In the genomic region with DNA sequence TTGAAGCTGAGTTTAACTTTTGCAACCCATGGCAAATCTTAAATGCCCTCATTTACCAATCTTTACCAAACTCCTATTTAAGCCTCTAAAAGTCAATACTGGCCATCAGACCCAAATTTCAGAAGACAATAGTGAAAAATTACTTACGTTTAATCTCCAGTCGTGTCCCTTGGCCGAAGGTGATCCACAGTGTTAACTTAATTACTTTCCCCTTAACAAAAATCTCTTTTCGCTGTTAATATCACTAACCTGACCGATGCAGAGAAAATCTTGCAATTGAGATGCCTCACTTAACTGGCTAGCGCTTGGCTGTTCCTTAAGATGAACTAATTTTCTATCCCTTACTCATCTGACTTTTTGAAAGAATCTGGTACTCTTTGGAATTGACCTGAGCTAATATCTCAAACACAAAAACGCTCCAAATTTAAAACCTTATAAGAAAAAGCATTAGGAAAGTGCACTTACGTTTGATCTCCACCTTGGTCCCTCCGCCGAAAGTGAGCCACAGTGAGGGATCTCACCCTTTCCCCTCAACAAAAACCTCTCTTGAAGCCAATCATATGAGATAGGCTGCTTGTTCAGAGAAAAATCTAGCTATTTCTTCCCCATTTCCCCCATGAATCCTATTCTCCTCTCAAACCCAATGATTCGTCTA, we compare ENCODE assay signal across 12 cellular contexts.
"Had no signal": no experiment of that assay in that cellular context is flagged by ENCODE, and none has a peak within 500 bp of the region (broad histone marks: within the 10 kb centered on the region; RNA-seq: fewer than 3 reads in every experiment).

No MANE protein-coding gene starts in this region.

- H3K9me3 ChIP-seq: body of pancreas, left ventricle myocardium inferior, tibial artery, uterus had no signal

- H3K36me3 ChIP-seq: left ventricle myocardium inferior, tibial artery, uterus had no signal

- H3K27ac ChIP-seq: body of pancreas, left ventricle myocardium inferior, tibial artery, uterus had no signal

- H3K4me1 ChIP-seq: tibial artery, uterus had no signal

- DNase-seq: activated CD4-positive, alpha-beta T cell treated with anti-CD3 and anti-CD28 coated beads, Interleukin-2, amount 10 ng/mL, durations not matched to agents 24 days and 14 days; activated naive CD4-positive, alpha-beta T cell treated with anti-CD3 and anti-CD28 coated beads, Interleukin-2, amount 10 ng/mL, durations not matched to agents 7 days and 5 days; body of pancreas; central memory CD4-positive, alpha-beta T cell; cortex of kidney; effector CD8-positive, alpha-beta T cell; left ventricle myocardium inferior; mesenchymal stem cell; stimulated activated CD4-positive, alpha-beta T cell treated with anti-CD3 and anti-CD28 coated beads, Interleukin-4, amount 100 ng/mL, for 1 hour; tibial artery; uterus had no signal

- H3K4me3 ChIP-seq: body of pancreas, left ventricle myocardium inferior, tibial artery, uterus had no signal

- ATAC-seq: activated T-helper 17 cell treated with anti-CD3 and anti-CD28 coated beads, Interleukin-2, amount 50 U/mL, for 72 hours; body of pancreas had no signal

- H3K27me3 ChIP-seq: body of pancreas, tibial artery, uterus had no signal
